ENCODE assay signal across 14 cellular contexts in the genomic region with DNA sequence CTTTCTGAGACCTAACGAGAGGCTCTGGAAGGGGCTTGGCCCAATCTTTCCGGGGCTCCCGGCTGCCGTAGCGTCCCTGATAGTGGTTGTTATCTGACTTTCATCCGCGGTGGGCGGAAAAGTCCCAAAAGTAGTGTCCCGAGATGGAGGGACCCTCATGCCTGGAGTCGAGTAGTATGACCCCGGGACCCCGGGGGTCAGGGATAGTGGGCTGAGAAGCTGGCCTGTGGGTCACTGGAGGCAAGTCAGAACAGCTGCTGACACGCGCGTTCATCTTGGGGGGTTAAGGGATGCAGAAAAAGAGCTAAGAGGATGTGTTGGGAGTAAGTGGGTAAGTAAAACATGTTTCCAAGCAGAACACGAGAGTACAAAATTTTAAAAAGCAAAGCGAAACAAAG.
DNase-seq lines count a peak whose midpoint lies in the region; ATAC-seq, FAIRE-seq and TF ChIP-seq lines count a peak whose summit lies in the region.
"Had no signal": no experiment of that assay in that cellular context is flagged by ENCODE, and none has a peak within 500 bp of the region (broad histone marks: within the 10 kb centered on the region; RNA-seq: fewer than 3 reads in every experiment).

No MANE protein-coding gene starts in this region.

- H3K9ac ChIP-seq in MM.1S (ENCODE audit: low read length) (no peak overlapping the region), neural progenitor cell (no peak overlapping the region)

- H3K27me3 Mint-ChIP-seq in endothelial cell (ENCODE audit: unreplicated experiment) (peaks cover 7% of the 10 kb centered on the region), neural progenitor cell (ENCODE audit: insufficient read depth, low read depth) (peaks cover 22% of the 10 kb centered on the region)

- no peak overlapping the region for H3K4me3 ChIP-seq in MM.1S (ENCODE audit: low read length)
- peak overlapping the region; percentile 37 for H3K4me3 ChIP-seq in neural progenitor cell
- H3K4me3 ChIP-seq in left lung: peak overlapping the region in 1 of 2 donors; percentile 1

- no peak for ATAC-seq in left lung
- ATAC-seq: left ventricle myocardium superior, right lobe of liver, Right ventricle myocardium inferior had no signal

- intact Hi-C loops in left lung (cut with DNase I): loop anchor here in 1 of 2 donors (10.0 kb wide), 1 partner anchor 540 kb away; no protein-coding TSS in a partner anchor

- H3K9me3 ChIP-seq in MM.1S (replicated peaks; ENCODE audit: insufficient read depth, low read length) (no peaks in the 10 kb centered on the region), neural progenitor cell (ENCODE audit: low read depth) (no peaks in the 10 kb centered on the region), left lung (no peaks in the 10 kb centered on the region)
- H3K9me3 ChIP-seq: right lobe of liver had no signal

- H3K9me2 ChIP-seq in MM.1S (replicated peaks; ENCODE audit: insufficient read depth, low read length): no peaks in the 10 kb centered on the region

- H4K20me1 ChIP-seq in MM.1S (ENCODE audit: insufficient read depth, low read length): no peaks in the 10 kb centered on the region
- peaks cover 40% of the 10 kb centered on the region for H4K20me1 ChIP-seq in neural progenitor cell (ENCODE audit: low read depth)

- H3K4me3 Mint-ChIP-seq in endothelial cell (ENCODE audit: unreplicated experiment): no peak overlapping the region
- H3K4me3 Mint-ChIP-seq in neural progenitor cell: peak overlapping the region; percentile 13
- H3K4me3 Mint-ChIP-seq: B cell had no signal

- no peaks in the 10 kb centered on the region for H3K27me3 ChIP-seq in MM.1S (replicated peaks; ENCODE audit: insufficient read depth, low read length)
- peaks cover 82% of the 10 kb centered on the region for H3K27me3 ChIP-seq in neural progenitor cell
- H3K27me3 ChIP-seq in left lung: peaks cover 29 to 71% of the 10 kb centered on the region in 2 donors
- H3K27me3 ChIP-seq: right lobe of liver had no signal

- H3K4me1 Mint-ChIP-seq in endothelial cell (ENCODE audit: unreplicated experiment) (peaks cover 18% of the 10 kb centered on the region), neural progenitor cell (peaks cover 21% of the 10 kb centered on the region)

- H3K27ac Mint-ChIP-seq in endothelial cell (ENCODE audit: unreplicated experiment) (no peak overlapping the region), neural progenitor cell (no peak overlapping the region)
- H3K27ac Mint-ChIP-seq: B cell had no signal

- no peak for TF ChIP-seq CTCF in MM.1S (IDR thresholded peaks at IDR 0.05; ENCODE audit: low read length)
- no peak for TF ChIP-seq CTCF in endothelial cell (IDR thresholded peaks at IDR 0.05; ENCODE audit: unreplicated experiment)
- no peak for TF ChIP-seq CTCF in neural progenitor cell (IDR thresholded peaks at IDR 0.05)
- TF ChIP-seq CTCF in left lung (IDR thresholded peaks at IDR 0.05): no peak

- H3K36me3 Mint-ChIP-seq in endothelial cell (ENCODE audit: low read depth, unreplicated experiment) (no peaks in the 10 kb centered on the region), neural progenitor cell (no peaks in the 10 kb centered on the region)

- no peaks in the 10 kb centered on the region for H3K36me3 ChIP-seq in MM.1S (replicated peaks; ENCODE audit: insufficient read depth, low read length)
- H3K36me3 ChIP-seq in neural progenitor cell: no peaks in the 10 kb centered on the region
- H3K36me3 ChIP-seq in left lung: no peaks in the 10 kb centered on the region
- H3K36me3 ChIP-seq: right lobe of liver had no signal

- H3F3A ChIP-seq in MM.1S (ENCODE audit: insufficient read depth, low read length) (peaks cover 6% of the 10 kb centered on the region; the same call in 1 of the 2 replicates), neural progenitor cell (ENCODE audit: low read depth) (peaks cover 18% of the 10 kb centered on the region)

- H3K9me3 Mint-ChIP-seq in endothelial cell (ENCODE audit: unreplicated experiment): no peaks in the 10 kb centered on the region
- no peaks in the 10 kb centered on the region for H3K9me3 Mint-ChIP-seq in neural progenitor cell

- no peak for TF ChIP-seq POLR2A in GM12892 (IDR thresholded peaks at IDR 0.05; ENCODE audit: low read depth, low read length)

- H2AFZ ChIP-seq in MM.1S (ENCODE audit: low read length) (no peak overlapping the region; the same call in 1 of the 2 replicates), neural progenitor cell (replicated peaks) (no peak overlapping the region)

- FAIRE-seq in GM12892 (lab: Jason Lieb, UNC): no peak

- no peaks in the 10 kb centered on the region for H3K79me2 ChIP-seq in MM.1S (ENCODE audit: low read length)
- H3K79me2 ChIP-seq in neural progenitor cell (ENCODE audit: low read depth): no peaks in the 10 kb centered on the region

- H3K27ac ChIP-seq in MM.1S (ENCODE audit: low read length) (no peak overlapping the region), neural progenitor cell (no peak overlapping the region), left lung (peak overlapping the region in 1 of 2 donors; percentile 62)
- H3K27ac ChIP-seq: right lobe of liver had no signal

- H3K4me2 ChIP-seq in MM.1S (ENCODE audit: low read depth, low read length) (peak overlapping the region; percentile 25; the same call in 1 of the 2 replicates), neural progenitor cell (peak overlapping the region; percentile 75)

- DNase-seq in Ammon's horn (ENCODE audit: low spot score) (peak; percentile 24), MM.1S (no peak), endothelial cell (ENCODE audit: low spot score) (peak; percentile 4), neural progenitor cell (ENCODE audit: low spot score) (peak; percentile 15), LoVo (ENCODE audit: low spot score) (no peak), GM12892 (ENCODE audit: insufficient read length) (no peak), left lung (no peak), D341Med (ENCODE audit: low spot score) (no peak)
- DNase-seq: activated CD4-positive, CD25-positive, alpha-beta regulatory T cell treated with anti-CD3 and anti-CD28 coated beads, Interleukin-2, amount 50 U/mL, for 72 hours; left ventricle myocardium superior; NCI-H526 had no signal

- H3K4me1 ChIP-seq in MM.1S (ENCODE audit: low read length) (no peaks in the 10 kb centered on the region), neural progenitor cell (peaks cover 12% of the 10 kb centered on the region), left lung (peaks cover 5 to 25% of the 10 kb centered on the region in 2 donors)

Comparison
In these comparisons a context has a peak if more than half of its experiments do, and no peak if none do; other contexts are left out.
1. DNase-seq: peak in Ammon's horn (single experiment), endothelial cell (single experiment) and neural progenitor cell (single experiment); none in MM.1S (single experiment), LoVo (single experiment), GM12892 (single experiment), left lung (0 of 2) and D341Med (single experiment).